Comparison of ENCODE assay signal across 18 cellular contexts in the genomic region with DNA sequence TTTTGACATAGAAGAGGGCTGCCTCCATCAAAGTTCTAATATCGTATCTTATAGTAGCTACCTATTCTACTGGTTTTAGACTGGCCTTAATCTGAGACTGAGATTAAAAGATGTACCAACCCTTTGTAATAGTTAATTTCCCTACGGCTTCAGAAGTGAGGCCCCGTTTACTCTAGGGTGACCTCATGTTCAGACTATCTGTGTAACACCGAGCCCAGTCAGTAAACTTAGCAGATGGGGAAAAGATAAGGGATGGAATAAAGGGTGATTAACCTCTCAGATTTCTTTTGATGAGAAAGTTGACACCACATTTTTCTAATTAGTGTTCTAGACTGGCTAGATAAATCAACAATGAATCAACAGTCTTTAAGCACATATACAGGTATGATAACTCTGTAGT.
DNase-seq lines count a peak whose midpoint lies in the region; ATAC-seq and TF ChIP-seq lines count a peak whose summit lies in the region.
"Had no signal": no experiment of that assay in that cellular context is flagged by ENCODE, and none has a peak within 500 bp of the region (broad histone marks: within the 10 kb centered on the region; RNA-seq: fewer than 3 reads in every experiment).

No MANE protein-coding gene starts in this region.

- ATAC-seq in body of pancreas = peak; percentile 49
- no peak for ATAC-seq in T-helper 17 cell
- ATAC-seq: K562 had no signal

- H3K4me1 Mint-ChIP-seq in Caco-2 (ENCODE audit: low read depth, unreplicated experiment) = peaks cover 18% of the 10 kb centered on the region
- no peaks in the 10 kb centered on the region for H3K4me1 Mint-ChIP-seq in T-helper 17 cell

- H3K4me3 Mint-ChIP-seq in Caco-2 (ENCODE audit: unreplicated experiment) (no peak overlapping the region), T-helper 17 cell (no peak overlapping the region)

- no peak for TF ChIP-seq POLR2A in body of pancreas (IDR thresholded peaks at IDR 0.05)
- no peak for TF ChIP-seq POLR2A in suprapubic skin (IDR thresholded peaks at IDR 0.05)

- peaks cover 15% of the 10 kb centered on the region for H3K9me3 Mint-ChIP-seq in Caco-2 (ENCODE audit: unreplicated experiment)

- H3K4me3 ChIP-seq in Caco-2 (ENCODE audit: low read depth, low read length) = no peak overlapping the region
- H3K4me3 ChIP-seq in body of pancreas = no peak overlapping the region
- no peak overlapping the region for H3K4me3 ChIP-seq in suprapubic skin
- H3K4me3 ChIP-seq: GM23248, K562 had no signal

- peaks cover 16% of the 10 kb centered on the region for H3K4me1 ChIP-seq in Caco-2
- peaks cover 41% of the 10 kb centered on the region for H3K4me1 ChIP-seq in body of pancreas
- H3K4me1 ChIP-seq in suprapubic skin = no peaks in the 10 kb centered on the region

- 33 to 37% methylated on average over 4 of the region's 4 CpGs for WGBS in body of pancreas, 2 donors
- WGBS in suprapubic skin = 46% methylated on average over 4 of the region's 4 CpGs

- no peaks in the 10 kb centered on the region for H3K36me3 ChIP-seq in Caco-2 (ENCODE audit: control insufficient read depth, insufficient read depth, low read length)
- no peaks in the 10 kb centered on the region for H3K36me3 ChIP-seq in body of pancreas (replicated peaks in 1 of 2; ENCODE audit: insufficient read depth in 1 of 2, low read depth in 2 of 2)
- H3K36me3 ChIP-seq in suprapubic skin = no peaks in the 10 kb centered on the region

- CTCF ChIA-PET in Caco-2 (lab: Charles Lee) = no interaction called here

- POLR2A ChIA-PET in Caco-2 (lab: Charles Lee) = interaction anchor here (0.5 kb wide), 1 partner anchor 201 kb away, joined by 6 read pairs; no protein-coding TSS in a partner anchor

- BruUV-seq in Caco-2 (replicated peaks; lab: Mats Ljungman, UMichigan) = no TSS peak

- no peak for TF ChIP-seq EP300 in suprapubic skin (IDR thresholded peaks at IDR 0.05)

- TF ChIP-seq CTCF in Caco-2 (IDR thresholded peaks at IDR 0.05; ENCODE audit: insufficient read depth in 1 of 2, low read depth in 1 of 2, low read length in 1 of 2, severe bottlenecking in 1 of 2, unreplicated experiment in 1 of 2) = no peak
- no peak for TF ChIP-seq CTCF in body of pancreas (IDR thresholded peaks at IDR 0.05)
- TF ChIP-seq CTCF in suprapubic skin (IDR thresholded peaks at IDR 0.05) = no peak

- intact Hi-C loops in Caco-2 (cut with micrococcal nuclease; ENCODE audit: unreplicated experiment) (no loop called here), body of pancreas (cut with DNase I) (no loop called here)

- H3K9me3 ChIP-seq in Caco-2 (no peaks in the 10 kb centered on the region), body of pancreas (no peaks in the 10 kb centered on the region), suprapubic skin (no peaks in the 10 kb centered on the region), T-helper 17 cell (ENCODE audit: control insufficient read depth, low read length, poor library complexity, severe bottlenecking) (no peaks in the 10 kb centered on the region)

- peak; percentile 11 for DNase-seq in COLO668 (lab: John Stamatoyannopoulos, UW; ENCODE audit: unreplicated experiment)
- DNase-seq in Caco-2 = peak in 1 of 2 experiments; percentile 13
- DNase-seq in NCI-H524 treated with DMSO at 0.1 percent for 48 hours (lab: John Stamatoyannopoulos, UW) = peak; percentile 28
- DNase-seq in body of pancreas = no peak
- DNase-seq in cerebellum (ENCODE audit: low spot score) = no peak
- no peak for DNase-seq in suprapubic skin (ENCODE audit: low spot score in 2 of 2)
- no peak for DNase-seq in T-helper 17 cell
- DNase-seq: ACHN, AML-193, GM23248, HCEC 1CT, NCI-H1092 treated with DMSO at 0.1 percent for 48 hours, NCI-H1694, NCI-H2081 treated with DMSO at 0.1 percent for 48 hours, NCI-H345, NCI-H774 had no signal

- peak overlapping the region in 1 of 4 donors; percentile 26 for H3K27ac ChIP-seq in body of pancreas
- H3K27ac ChIP-seq in suprapubic skin = no peak overlapping the region
- H3K27ac ChIP-seq: C4-2B, GM23248 had no signal

- no peaks in the 10 kb centered on the region for H3K27me3 ChIP-seq in Caco-2 (replicated peaks; ENCODE audit: control insufficient read depth, insufficient read depth, low read length)
- H3K27me3 ChIP-seq in body of pancreas = no peaks in the 10 kb centered on the region
- no peaks in the 10 kb centered on the region for H3K27me3 ChIP-seq in suprapubic skin

- H3K27me3 Mint-ChIP-seq in Caco-2 (ENCODE audit: insufficient read depth, unreplicated experiment) = no peaks in the 10 kb centered on the region
- H3K27me3 Mint-ChIP-seq in T-helper 17 cell = no peaks in the 10 kb centered on the region

- peak overlapping the region; percentile 67 for H3K27ac Mint-ChIP-seq in Caco-2 (ENCODE audit: unreplicated experiment)
- H3K27ac Mint-ChIP-seq in T-helper 17 cell = no peak overlapping the region

- peaks cover 5% of the 10 kb centered on the region for H3K36me3 Mint-ChIP-seq in Caco-2 (ENCODE audit: insufficient read depth, unreplicated experiment)
- H3K36me3 Mint-ChIP-seq in T-helper 17 cell (ENCODE audit: low read depth) = no peaks in the 10 kb centered on the region

Comparison
In these comparisons a context has a peak if more than half of its experiments do, and no peak if none do; other contexts are left out.
1. DNase-seq: peak in COLO668 (single experiment) and NCI-H524 treated with DMSO at 0.1 percent for 48 hours (single experiment); none in body of pancreas (0 of 4), cerebellum (single experiment), suprapubic skin (0 of 2) and T-helper 17 cell (0 of 3).